19 cellular contexts compared by ENCODE assay signal in the genomic region with DNA sequence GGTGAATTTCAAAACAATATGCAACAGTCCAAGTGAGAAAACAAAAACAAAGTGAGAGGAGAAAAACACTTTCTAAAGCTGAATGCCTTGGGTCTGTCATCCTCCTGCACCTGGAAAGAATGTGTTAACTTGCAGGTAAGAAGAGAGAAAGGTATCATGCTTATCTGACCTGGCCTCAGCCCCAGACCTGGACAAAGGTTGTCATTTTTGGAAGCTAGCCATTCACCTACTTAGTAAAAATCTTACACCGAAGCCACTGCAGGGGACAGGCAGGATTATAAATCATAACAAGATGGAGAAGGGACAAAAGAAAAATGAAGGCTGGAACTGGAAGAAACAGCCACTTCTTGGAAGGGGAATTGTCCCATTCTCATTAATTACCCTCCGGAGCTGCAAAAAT.
DNase-seq lines count a peak whose midpoint lies in the region; ATAC-seq, FAIRE-seq and TF ChIP-seq lines count a peak whose summit lies in the region.
"Had no signal": no experiment of that assay in that cellular context is flagged by ENCODE, and none has a peak within 500 bp of the region (broad histone marks: within the 10 kb centered on the region; RNA-seq: fewer than 3 reads in every experiment).

No MANE protein-coding gene starts in this region.

- no peak overlapping the region for H3K4me3 ChIP-seq in pancreas
- H3K4me3 ChIP-seq: K562, SJCRH30 had no signal

- no peaks in the 10 kb centered on the region for H3K27me3 ChIP-seq in pancreas
- H3K27me3 ChIP-seq: SJCRH30 had no signal

- no peaks in the 10 kb centered on the region for H3K9me3 ChIP-seq in pancreas
- H3K9me3 ChIP-seq: SJCRH30 had no signal

- H3K27me3 Mint-ChIP-seq in natural killer cell (ENCODE audit: low read depth in 2 of 2) (no peaks in the 10 kb centered on the region), immature natural killer cell (ENCODE audit: low read depth in 3 of 3) (peaks cover 0 to 3% (median 2%) of the 10 kb centered on the region in 3 donors)
- no peaks in the 10 kb centered on the region for H3K27me3 Mint-ChIP-seq in natural killer cell treated with Interleukin-12 subunit alpha and Interleukin-12 subunit beta and Interleukin-15 and Interleukin-18, amount 100 ng/mL, for 72 hours
- H3K27me3 Mint-ChIP-seq in activated CD8-positive, alpha-beta T cell treated with anti-CD3 and anti-CD28 coated beads, Interleukin-2, amount 10 ng/mL, durations not matched to agents 7 days and 5 days (ENCODE audit: low read depth) = peaks cover 2% of the 10 kb centered on the region
- H3K27me3 Mint-ChIP-seq: CD4-positive, alpha-beta T cell had no signal

- intact Hi-C loops in natural killer cell (cut with micrococcal nuclease) = no loop called here
- intact Hi-C loops in pancreas (cut with DNase I) = no loop called here

- peaks cover 89 to 90% of the 10 kb centered on the region in 2 donors for H3K4me1 Mint-ChIP-seq in natural killer cell
- H3K4me1 Mint-ChIP-seq in natural killer cell treated with Interleukin-12 subunit alpha and Interleukin-12 subunit beta and Interleukin-15 and Interleukin-18, amount 100 ng/mL, for 72 hours (ENCODE audit: low read depth in 2 of 2) = peaks cover 49 to 65% of the 10 kb centered on the region in 2 donors
- peaks cover 92 to 98% of the 10 kb centered on the region in 2 donors for H3K4me1 Mint-ChIP-seq in immature natural killer cell
- H3K4me1 Mint-ChIP-seq in activated CD8-positive, alpha-beta T cell treated with anti-CD3 and anti-CD28 coated beads, Interleukin-2, amount 10 ng/mL, durations not matched to agents 7 days and 5 days (ENCODE audit: low read depth) = peaks cover 23% of the 10 kb centered on the region

- no peak for DNase-seq in natural killer cell
- DNase-seq in natural killer cell treated with Interleukin-12 subunit alpha and Interleukin-12 subunit beta and Interleukin-15 and Interleukin-18, amount 100 ng/mL, for 72 hours (ENCODE audit: low spot score) = no peak
- no peak for DNase-seq in immature natural killer cell
- DNase-seq in pancreas = no peak
- DNase-seq in activated CD4-positive, alpha-beta T cell treated with anti-CD3 and anti-CD28 coated beads, Interleukin-2, amount 50 U/mL, for 48 hours = no peak
- DNase-seq in activated CD8-positive, alpha-beta T cell treated with anti-CD3 and anti-CD28 coated beads, Interleukin-2, amount 10 ng/mL, durations not matched to agents 7 days and 5 days = no peak
- DNase-seq in OCI-M1 (lab: John Stamatoyannopoulos, UW) = no peak
- DNase-seq: CD4-positive, alpha-beta T cell; H9; Kasumi-1; MV-4-11; NCI-H1105; NCI-H1436 treated with DMSO at 0.1 percent for 48 hours; NCI-H187 treated with DMSO at 0.1 percent for 48 hours; NCI-H774; PC-3; SJCRH30 had no signal

- H3K4me1 ChIP-seq in pancreas = peaks cover 25 to 26% (median 26%) of the 10 kb centered on the region in 3 donors
- H3K4me1 ChIP-seq: SJCRH30 had no signal

- H3K36me3 Mint-ChIP-seq in natural killer cell (no peaks in the 10 kb centered on the region), immature natural killer cell (peaks cover 7 to 28% (median 13%) of the 10 kb centered on the region in 3 donors)
- peaks cover 4% of the 10 kb centered on the region for H3K36me3 Mint-ChIP-seq in natural killer cell treated with Interleukin-12 subunit alpha and Interleukin-12 subunit beta and Interleukin-15 and Interleukin-18, amount 100 ng/mL, for 72 hours
- H3K36me3 Mint-ChIP-seq in activated CD8-positive, alpha-beta T cell treated with anti-CD3 and anti-CD28 coated beads, Interleukin-2, amount 10 ng/mL, durations not matched to agents 7 days and 5 days (ENCODE audit: low read depth) = peaks cover 4% of the 10 kb centered on the region

- H3K27ac Mint-ChIP-seq in natural killer cell (peak overlapping the region; percentile 92 to 98), immature natural killer cell (peak overlapping the region in 5 of 6 donors; percentile 66 to 99 (median 83))
- peak overlapping the region in 1 of 2 donors; percentile 50 for H3K27ac Mint-ChIP-seq in natural killer cell treated with Interleukin-12 subunit alpha and Interleukin-12 subunit beta and Interleukin-15 and Interleukin-18, amount 100 ng/mL, for 72 hours
- no peak overlapping the region for H3K27ac Mint-ChIP-seq in activated CD8-positive, alpha-beta T cell treated with anti-CD3 and anti-CD28 coated beads, Interleukin-2, amount 10 ng/mL, durations not matched to agents 7 days and 5 days
- H3K27ac Mint-ChIP-seq: CD4-positive, alpha-beta T cell had no signal

- CTCF ChIA-PET in activated CD8-positive, alpha-beta T cell treated with anti-CD3 and anti-CD28 coated beads, Interleukin-2, amount 10 ng/mL, durations not matched to agents 7 days and 5 days (lab: Charles Lee) = interaction anchor here (1.1 kb wide), 1 partner anchor 11 kb away, joined by 4 read pairs; no protein-coding TSS in a partner anchor

- no peak for FAIRE-seq in pancreas (lab: Jason Lieb, UNC)
- FAIRE-seq: D721Med, K562 had no signal

- no peak for TF ChIP-seq CTCF in natural killer cell (IDR thresholded peaks at IDR 0.05)
- TF ChIP-seq CTCF in pancreas (IDR thresholded peaks at IDR 0.05) = no peak

- POLR2A ChIA-PET in activated CD8-positive, alpha-beta T cell treated with anti-CD3 and anti-CD28 coated beads, Interleukin-2, amount 10 ng/mL, durations not matched to agents 7 days and 5 days (lab: Charles Lee) = no interaction called here

- H3K4me3 Mint-ChIP-seq in natural killer cell = peak overlapping the region; percentile 35
- H3K4me3 Mint-ChIP-seq in natural killer cell treated with Interleukin-12 subunit alpha and Interleukin-12 subunit beta and Interleukin-15 and Interleukin-18, amount 100 ng/mL, for 72 hours = no peak overlapping the region
- peak overlapping the region in 4 of 5 donors; percentile 25 to 79 (median 43) for H3K4me3 Mint-ChIP-seq in immature natural killer cell
- no peak overlapping the region for H3K4me3 Mint-ChIP-seq in activated CD8-positive, alpha-beta T cell treated with anti-CD3 and anti-CD28 coated beads, Interleukin-2, amount 10 ng/mL, durations not matched to agents 7 days and 5 days
- H3K4me3 Mint-ChIP-seq: CD4-positive, alpha-beta T cell; H9 had no signal

- 13 to 21% methylated on average over 2 of the region's 2 CpGs for WGBS in pancreas, 2 donors

- H3K36me3 ChIP-seq in pancreas = no peaks in the 10 kb centered on the region
- H3K36me3 ChIP-seq: SJCRH30 had no signal

- H3K9me3 Mint-ChIP-seq in natural killer cell (no peaks in the 10 kb centered on the region), immature natural killer cell (no peaks in the 10 kb centered on the region)
- H3K9me3 Mint-ChIP-seq in natural killer cell treated with Interleukin-12 subunit alpha and Interleukin-12 subunit beta and Interleukin-15 and Interleukin-18, amount 100 ng/mL, for 72 hours = peaks cover 4% of the 10 kb centered on the region
- no peaks in the 10 kb centered on the region for H3K9me3 Mint-ChIP-seq in activated CD8-positive, alpha-beta T cell treated with anti-CD3 and anti-CD28 coated beads, Interleukin-2, amount 10 ng/mL, durations not matched to agents 7 days and 5 days (ENCODE audit: insufficient read depth)
- H3K9me3 Mint-ChIP-seq: CD4-positive, alpha-beta T cell; H9 had no signal

- ATAC-seq in natural killer cell (no peak), pancreas (peak in 3 of 4 donors; percentile 26 to 35 (median 34))
- no peak for ATAC-seq in natural killer cell treated with Interleukin-12 subunit alpha and Interleukin-12 subunit beta and Interleukin-15 and Interleukin-18, amount 100 ng/mL, for 72 hours
- ATAC-seq in activated CD8-positive, alpha-beta T cell treated with anti-CD3 and anti-CD28 coated beads, Interleukin-2, amount 10 ng/mL, durations not matched to agents 7 days and 5 days = no peak
- ATAC-seq: K562, PC-3 had no signal

- H3K27ac ChIP-seq in pancreas = no peak overlapping the region
- H3K27ac ChIP-seq: SJCRH30 had no signal

Comparison
In these comparisons a context has a peak if more than half of its experiments do, and no peak if none do; other contexts are left out.
1. H3K4me3 Mint-ChIP-seq: peak in natural killer cell (single experiment) and immature natural killer cell (4 of 5); none in natural killer cell treated with Interleukin-12 subunit alpha and Interleukin-12 subunit beta and Interleukin-15 and Interleukin-18, amount 100 ng/mL, for 72 hours (single experiment) and activated CD8-positive, alpha-beta T cell treated with anti-CD3 and anti-CD28 coated beads, Interleukin-2, amount 10 ng/mL, durations not matched to agents 7 days and 5 days (single experiment).
2. ATAC-seq: peak in pancreas (3 of 4); none in natural killer cell (0 of 3), natural killer cell treated with Interleukin-12 subunit alpha and Interleukin-12 subunit beta and Interleukin-15 and Interleukin-18, amount 100 ng/mL, for 72 hours (0 of 2) and activated CD8-positive, alpha-beta T cell treated with anti-CD3 and anti-CD28 coated beads, Interleukin-2, amount 10 ng/mL, durations not matched to agents 7 days and 5 days (single experiment).